In genomic region chr4:55865228-55865806, GRCh38 we compare ENCODE assay signal across 13 cellular contexts. TPM values are rescaled to one million over a fixed set of nuclear protein-coding genes. Genes with fewer than 3 reads are reported as not detected.
A peak's percentile ranks its signal among the peaks of the same experiment; 100 is the strongest.
DNase-seq lines count a peak whose midpoint lies in the region; ATAC-seq, FAIRE-seq and TF ChIP-seq lines count a peak whose summit lies in the region.
"Had no signal": no experiment of that assay in that cellular context is flagged by ENCODE, and none has a peak within 500 bp of the region (broad histone marks: within the 10 kb centered on the region; RNA-seq: fewer than 3 reads in every experiment).

No MANE protein-coding gene starts in this region.

- H3K9me3 ChIP-seq in HepG2 (ENCODE audit: low read length) = no peaks in the 10 kb centered on the region
- H3K9me3 ChIP-seq in right lobe of liver = no peaks in the 10 kb centered on the region
- no peaks in the 10 kb centered on the region for H3K9me3 ChIP-seq in hepatocyte (ENCODE audit: low read depth)
- no peaks in the 10 kb centered on the region for H3K9me3 ChIP-seq in uterus

- no peak overlapping the region for H3K9ac ChIP-seq in HepG2 (ENCODE audit: insufficient read depth, low read depth, low read length)

- TF ChIP-seq EP300 in HepG2 (IDR thresholded peaks at IDR 0.05; ENCODE audit: low read depth in 2 of 2, low read length in 2 of 2) (no peak), HepG2 (CRISPR knock-in tag; IDR thresholded peaks at IDR 0.05; ENCODE audit: borderline replicate concordance) (no peak)

- no peak for TF ChIP-seq RAD21 in HepG2 (CRISPR knock-in tag; IDR thresholded peaks at IDR 0.05)

- in situ Hi-C loops in HepG2 (cut with HindIII; ENCODE audit: extremely low pct_ligation_motif_present, low pct_unique_long_range_greater_than_20kb) (loop anchor here (25.0 kb wide), 1 partner anchor 478 kb away; the partner anchor contains the start of gene TMEM165), astrocyte of the cerebellum (cut with HindIII; ENCODE audit: low sequenced_read_pairs) (no loop called here)

- DNase-seq in HepG2 (ENCODE audit: low spot score) (no peak), right lobe of liver (no peak), astrocyte of the cerebellum (ENCODE audit: low read depth) (peak; percentile 9), hepatocyte (ENCODE audit: low spot score) (no peak), uterus (no peak), NCI-H187 (lab: John Stamatoyannopoulos, UW) (no peak), NCI-H226 (no peak)
- no peak for DNase-seq in activated T-cell treated with anti-CD3 and anti-CD28 coated beads, Interleukin-2, amount 50 U/mL, for 48 hours
- DNase-seq: activated CD8-positive, alpha-beta memory T cell treated with anti-CD3 and anti-CD28 coated beads, Interleukin-2, amount 50 U/mL, for 4 hours; C1 segment of cervical spinal cord had no signal

- intact Hi-C loops in HepG2 (cut with micrococcal nuclease; ENCODE audit: unreplicated experiment) (loop anchor here (10.0 kb wide), 1 partner anchor 681 kb away; no protein-coding TSS in a partner anchor), right lobe of liver (cut with DNase I) (no loop called here), uterus (cut with DNase I; ENCODE audit: low total_unique reads) (no loop called here)

- H4K20me1 ChIP-seq in HepG2 (ENCODE audit: insufficient read depth, low read length) (no peaks in the 10 kb centered on the region), hepatocyte (ENCODE audit: insufficient read depth, poor library complexity, severe bottlenecking) (no peaks in the 10 kb centered on the region)

- CTCF ChIA-PET in HepG2 (lab: Yijun Ruan, JAX; ENCODE audit: low intra/inter-chr PET ratio, low total read pairs) = no interaction called here

- no peaks in the 10 kb centered on the region for H3K27me3 ChIP-seq in HepG2 (ENCODE audit: control insufficient read depth in 1 of 2, insufficient read depth in 2 of 2, low read length in 2 of 2)
- no peaks in the 10 kb centered on the region for H3K27me3 ChIP-seq in right lobe of liver
- H3K27me3 ChIP-seq in hepatocyte = no peaks in the 10 kb centered on the region
- no peaks in the 10 kb centered on the region for H3K27me3 ChIP-seq in uterus

- POLR2A ChIA-PET in HepG2 (lab: Yijun Ruan, JAX) = no interaction called here

- no peak for FAIRE-seq in HepG2 (lab: Jason Lieb, UNC)

- no TSS peak for BruUV-seq in HepG2 (replicated peaks; lab: Mats Ljungman, UMichigan)

- no peak for TF ChIP-seq CTCF in HepG2 (CRISPR knock-in tag; IDR thresholded peaks at IDR 0.05)
- TF ChIP-seq CTCF in right lobe of liver (IDR thresholded peaks at IDR 0.05) = no peak
- no peak for TF ChIP-seq CTCF in astrocyte of the cerebellum (IDR thresholded peaks at IDR 0.05; ENCODE audit: low read depth, low read length, missing control alignments)
- TF ChIP-seq CTCF in hepatocyte (IDR thresholded peaks at IDR 0.05; ENCODE audit: poor library complexity) = no peak
- TF ChIP-seq CTCF in uterus (IDR thresholded peaks at IDR 0.05) = no peak

- TF ChIP-seq POLR2A in HepG2 (IDR thresholded peaks at IDR 0.05; ENCODE audit: insufficient read depth in 1 of 2, low read depth in 2 of 2, low read length in 2 of 2) (no peak), right lobe of liver (IDR thresholded peaks at IDR 0.05) (no peak), uterus (IDR thresholded peaks at IDR 0.05) (no peak)

- H3K9me2 ChIP-seq in hepatocyte (replicated peaks; ENCODE audit: insufficient read depth) = no peaks in the 10 kb centered on the region

- H3K4me3 ChIP-seq in HepG2 (replicated peaks in 1 of 3; ENCODE audit: insufficient read depth in 1 of 3, low read depth in 2 of 3, low read length in 3 of 3) (no peak overlapping the region), right lobe of liver (no peak overlapping the region), astrocyte of the cerebellum (ENCODE audit: low read depth, low read length) (no peak overlapping the region), hepatocyte (no peak overlapping the region), uterus (no peak overlapping the region)

- H3K36me3 ChIP-seq in HepG2 (replicated peaks in 1 of 2; ENCODE audit: control insufficient read depth in 1 of 2, insufficient read depth in 2 of 2, low read length in 2 of 2) (peaks cover 3 to 32% of the 10 kb centered on the region in 2 experiments; a peak in 4 of 5 replicates), right lobe of liver (peaks cover 0 to 31% (median 3%) of the 10 kb centered on the region in 4 donors), hepatocyte (replicated peaks; ENCODE audit: insufficient read depth, low read depth) (no peaks in the 10 kb centered on the region), uterus (no peaks in the 10 kb centered on the region)

- no peak overlapping the region for H2AFZ ChIP-seq in HepG2 (ENCODE audit: low read length)
- H2AFZ ChIP-seq in hepatocyte = no peak overlapping the region

- WGBS in HepG2 (ENCODE audit: low lambda C conversion rate) = 90% methylated on average over 2 of the region's 2 CpGs
- 45% methylated on average over 2 of the region's 2 CpGs for WGBS in right lobe of liver (ENCODE audit: insufficient coverage, low coverage, low lambda C conversion rate, missing lambda C conversion rate)
- 75% methylated on average over 2 of the region's 2 CpGs for WGBS in hepatocyte (ENCODE audit: low lambda C conversion rate, missing lambda C conversion rate)

- no peak for ATAC-seq in HepG2
- no peak for ATAC-seq in right lobe of liver

- H3K79me2 ChIP-seq in HepG2 (ENCODE audit: insufficient read depth, low read length) = no peaks in the 10 kb centered on the region
- no peaks in the 10 kb centered on the region for H3K79me2 ChIP-seq in hepatocyte

- H3K27ac ChIP-seq in HepG2 (ENCODE audit: extremely low read length, insufficient read depth, low read length) (no peak overlapping the region), right lobe of liver (no peak overlapping the region), hepatocyte (peak overlapping the region; percentile 43), uterus (peak overlapping the region; percentile 73 to 83)

- H3K4me1 ChIP-seq in HepG2 (ENCODE audit: insufficient read depth, low read length) = peaks cover 6% of the 10 kb centered on the region; the same call in 1 of the 2 replicates
- no peaks in the 10 kb centered on the region for H3K4me1 ChIP-seq in right lobe of liver
- H3K4me1 ChIP-seq in hepatocyte (ENCODE audit: insufficient read depth) = peaks cover 4% of the 10 kb centered on the region
- H3K4me1 ChIP-seq in uterus = no peaks in the 10 kb centered on the region

- H3K4me2 ChIP-seq in HepG2 (ENCODE audit: low read depth, low read length) = no peak overlapping the region
- no peak overlapping the region for H3K4me2 ChIP-seq in hepatocyte

RNA-seq across cellular contexts. Expression of gene EXOC1, which starts 11.9 kb away (rescaled TPM):
- total RNA-seq in HepG2 (2016; rRNA removed; fragmentation: Illumina TruSeq; extraction: Trizol) (18.4 and 23.8 TPM in 2 replicates), right lobe of liver (1 to 10 TPM; 6.7 to 9.8 (median 9.2) TPM), hepatocyte (28.1 and 31.4 TPM in 2 replicates), uterus (10 to 100 TPM; 14.7 to 59.9 (median 33.8) TPM)
- 2.5 and 4.4 TPM in 2 replicates for total RNA-seq in HepG2 (2016; cell fraction: cytosol; rRNA removed; fragmentation: Illumina TruSeq; extraction: Trizol; ENCODE audit: low read depth)
- total RNA-seq in HepG2 (2016; cell fraction: insoluble cytoplasmic fraction; rRNA removed; fragmentation: Illumina TruSeq; extraction: Trizol) = 19.0 and 23.6 TPM in 2 replicates
- total RNA-seq in HepG2 (2016; cell fraction: membrane; rRNA removed; fragmentation: Illumina TruSeq; extraction: Trizol) = 3.7 and 4.8 TPM in 2 replicates
- 19.8 and 21.8 TPM in 2 replicates for total RNA-seq in HepG2 (2016; cell fraction: nucleus; rRNA removed; fragmentation: Illumina TruSeq; extraction: Trizol)
- polyA plus RNA-seq in HepG2 (2011; rRNA removed) (8.9 and 9.1 TPM in 2 replicates), hepatocyte (15.7 and 22.7 TPM in 2 replicates)
- 2.7 and 3.6 TPM in 2 replicates for polyA plus RNA-seq in HepG2 (2011; cell fraction: cytosol; rRNA removed)
- polyA plus RNA-seq in HepG2 (2011; cell fraction: nucleus; rRNA removed) = 11.6 and 13.4 TPM in 2 replicates
- polyA plus RNA-seq in HepG2 (2012) = 8.7 and 10.0 TPM in 2 replicates
- polyA plus RNA-seq in HepG2 (2016; cell fraction: cytosol; fragmentation: Illumina TruSeq; extraction: Trizol; ENCODE audit: low read depth) = 0.62 and 0.75 TPM in 2 replicates
- 13.8 and 14.8 TPM in 2 replicates for polyA plus RNA-seq in HepG2 (2016; cell fraction: insoluble cytoplasmic fraction; fragmentation: Illumina TruSeq; extraction: Trizol; ENCODE audit: low read depth)
- 0.96 and 1.5 TPM in 2 replicates for polyA plus RNA-seq in HepG2 (2016; cell fraction: membrane; fragmentation: Illumina TruSeq; extraction: Trizol; ENCODE audit: low read depth)
- polyA plus RNA-seq in HepG2 (2016; cell fraction: nucleus; fragmentation: Illumina TruSeq; extraction: Trizol; ENCODE audit: insufficient read depth, low read depth) = 23.3 and 24.3 TPM in 2 replicates
- polyA minus RNA-seq in HepG2 (2011; rRNA and poly(A)+ RNA removed; ENCODE audit: low replicate concordance) = 4.7 and 4.9 TPM in 2 replicates
- polyA minus RNA-seq in HepG2 (2011; cell fraction: cytosol; rRNA and poly(A)+ RNA removed) = 5.8 and 6.6 TPM in 2 replicates
- 28.6 and 33.7 TPM in 2 replicates for polyA minus RNA-seq in HepG2 (2011; cell fraction: nucleus; rRNA and poly(A)+ RNA removed)

RNA-seq across cellular contexts. Expression of gene EXOC1L, which starts 45.7 kb away (rescaled TPM):
- total RNA-seq in HepG2 (2016; rRNA removed; fragmentation: Illumina TruSeq; extraction: Trizol) = not detected in 2 replicates
- not detected in 2 replicates for total RNA-seq in HepG2 (2016; cell fraction: cytosol; rRNA removed; fragmentation: Illumina TruSeq; extraction: Trizol; ENCODE audit: low read depth)
- total RNA-seq in HepG2 (2016; cell fraction: insoluble cytoplasmic fraction; rRNA removed; fragmentation: Illumina TruSeq; extraction: Trizol) = not detected in 2 replicates
- total RNA-seq in HepG2 (2016; cell fraction: membrane; rRNA removed; fragmentation: Illumina TruSeq; extraction: Trizol) = not detected in 2 replicates
- not detected in 2 replicates for total RNA-seq in HepG2 (2016; cell fraction: nucleus; rRNA removed; fragmentation: Illumina TruSeq; extraction: Trizol)
- not detected in 2 replicates for polyA plus RNA-seq in HepG2 (2011; rRNA removed)
- polyA plus RNA-seq in HepG2 (2011; cell fraction: cytosol; rRNA removed) = not detected in 2 replicates
- not detected in 2 replicates for polyA plus RNA-seq in HepG2 (2011; cell fraction: nucleus; rRNA removed)
- polyA plus RNA-seq in HepG2 (2012) = not detected in 2 replicates
- polyA plus RNA-seq in HepG2 (2016; cell fraction: cytosol; fragmentation: Illumina TruSeq; extraction: Trizol; ENCODE audit: low read depth) = not detected in 2 replicates
- polyA plus RNA-seq in HepG2 (2016; cell fraction: insoluble cytoplasmic fraction; fragmentation: Illumina TruSeq; extraction: Trizol; ENCODE audit: low read depth) = not detected in 2 replicates
- not detected in 2 replicates for polyA plus RNA-seq in HepG2 (2016; cell fraction: membrane; fragmentation: Illumina TruSeq; extraction: Trizol; ENCODE audit: low read depth)
- not detected in 2 replicates for polyA plus RNA-seq in HepG2 (2016; cell fraction: nucleus; fragmentation: Illumina TruSeq; extraction: Trizol; ENCODE audit: insufficient read depth, low read depth)
- not detected in 2 replicates for polyA minus RNA-seq in HepG2 (2011; rRNA and poly(A)+ RNA removed; ENCODE audit: low replicate concordance)
- polyA minus RNA-seq in HepG2 (2011; cell fraction: cytosol; rRNA and poly(A)+ RNA removed) = not detected in 2 replicates
- polyA minus RNA-seq in HepG2 (2011; cell fraction: nucleus; rRNA and poly(A)+ RNA removed) = not detected in 2 replicates
- not detected for total RNA-seq in right lobe of liver
- total RNA-seq in hepatocyte = not detected in 2 replicates
- not detected in 2 replicates for polyA plus RNA-seq in hepatocyte
- total RNA-seq in uterus = not detected
- total RNA-seq: epithelial cell of proximal tubule, mesenteric fat pad, SK-MEL-5 had no signal

Comparison
In these comparisons a context has a peak if more than half of its experiments do, and no peak if none do; other contexts are left out.
1. H3K27ac ChIP-seq: peak in hepatocyte (single experiment) and uterus (2 of 2); none in HepG2 (single experiment) and right lobe of liver (0 of 3).